In genomic region chr18:63162271-63163014, GRCh38 we compare ENCODE assay signal across 8 cellular contexts.
A peak's percentile ranks its signal among the peaks of the same experiment; 100 is the strongest.
DNase-seq lines count a peak whose midpoint lies in the region; ATAC-seq and TF ChIP-seq lines count a peak whose summit lies in the region.

No MANE protein-coding gene starts in this region.

- TF ChIP-seq POLR2A in testis (IDR thresholded peaks at IDR 0.05), result no peak

- intact Hi-C loops in testis (cut with DNase I; ENCODE audit: low total_unique reads), result no loop called here

- H3K4me3 ChIP-seq in CD8-positive, alpha-beta memory T cell (ENCODE audit: low read length), result peak overlapping the region; percentile 38
- H3K4me3 ChIP-seq in brain microvascular endothelial cell (ENCODE audit: low read depth, low read length), result no peak overlapping the region
- H3K4me3 ChIP-seq in rectal smooth muscle tissue (ENCODE audit: low read length), result no peak overlapping the region
- H3K4me3 ChIP-seq in testis, result no peak overlapping the region

- DNase-seq in CD8-positive, alpha-beta memory T cell, result peak in 1 of 5 donors; percentile 52
- DNase-seq in brain microvascular endothelial cell, result peak; percentile 30
- no peak for DNase-seq in nucleus accumbens (lab: John Stamatoyannopoulos, UW)
- no peak for DNase-seq in testis
- no peak for DNase-seq in RKO (ENCODE audit: low spot score)

- peaks cover 74% of the 10 kb centered on the region for H3K4me1 ChIP-seq in CD8-positive, alpha-beta memory T cell (ENCODE audit: insufficient read depth, low read length)
- H3K4me1 ChIP-seq in rectal smooth muscle tissue (ENCODE audit: control insufficient read depth, insufficient read depth, low read length) (peaks cover 9% of the 10 kb centered on the region), testis (peaks cover 27% of the 10 kb centered on the region)

- H3K27me3 ChIP-seq in CD8-positive, alpha-beta memory T cell (ENCODE audit: insufficient read depth, low read length, poor library complexity, severe bottlenecking), result no peaks in the 10 kb centered on the region
- H3K27me3 ChIP-seq in brain microvascular endothelial cell (replicated peaks) (no peaks in the 10 kb centered on the region), rectal smooth muscle tissue (ENCODE audit: control insufficient read depth, insufficient read depth, low read length) (no peaks in the 10 kb centered on the region), testis (no peaks in the 10 kb centered on the region)

- H3K27me3 Mint-ChIP-seq in CD8-positive, alpha-beta memory T cell, result no peaks in the 10 kb centered on the region

- peak; percentile 28 for ATAC-seq in GM21367 (IDR thresholded peaks at IDR 0.05; ENCODE audit: unreplicated experiment)

- TF ChIP-seq CTCF in brain microvascular endothelial cell (IDR thresholded peaks at IDR 0.05; ENCODE audit: low read depth, low read length, missing control alignments) (no peak), testis (IDR thresholded peaks at IDR 0.05) (no peak)

- peak overlapping the region; percentile 24 to 89 (median 85) for H3K4me3 Mint-ChIP-seq in CD8-positive, alpha-beta memory T cell

- no peaks in the 10 kb centered on the region for H3K9me3 ChIP-seq in CD8-positive, alpha-beta memory T cell (ENCODE audit: low read length)
- H3K9me3 ChIP-seq in KOPT-K1 (ENCODE audit: insufficient read depth, low read length, poor library complexity, severe bottlenecking) (no peaks in the 10 kb centered on the region), testis (no peaks in the 10 kb centered on the region)

- H3K27ac Mint-ChIP-seq in CD8-positive, alpha-beta memory T cell, result peak overlapping the region; percentile 92 to 99 (median 96)

- H3K9me3 Mint-ChIP-seq in CD8-positive, alpha-beta memory T cell, result no peaks in the 10 kb centered on the region

- 82 to 84% methylated on average over 7 of the region's 7 CpGs for WGBS in testis, 2 donors

- peaks cover 87 to 96% (median 96%) of the 10 kb centered on the region in 3 donors for H3K4me1 Mint-ChIP-seq in CD8-positive, alpha-beta memory T cell

- H3K36me3 ChIP-seq in CD8-positive, alpha-beta memory T cell (ENCODE audit: insufficient read depth, low read length), result no peaks in the 10 kb centered on the region
- H3K36me3 ChIP-seq in KOPT-K1 (ENCODE audit: insufficient read depth, low read length), result no peaks in the 10 kb centered on the region
- H3K36me3 ChIP-seq in brain microvascular endothelial cell (replicated peaks), result no peaks in the 10 kb centered on the region
- no peaks in the 10 kb centered on the region for H3K36me3 ChIP-seq in rectal smooth muscle tissue (ENCODE audit: control insufficient read depth, insufficient read depth, low read length)
- no peaks in the 10 kb centered on the region for H3K36me3 ChIP-seq in testis (ENCODE audit: low read depth, missing control alignments)

- peaks cover 0 to 7% (median 6%) of the 10 kb centered on the region in 3 donors for H3K36me3 Mint-ChIP-seq in CD8-positive, alpha-beta memory T cell

- POLR2A ChIA-PET in CD8-positive, alpha-beta memory T cell (lab: Charles Lee), result interaction anchor here (0.6 to 2.3 kb wide), 13 partner anchors 9 to 838 kb away, joined by 3 to 21 read pairs (median 4); partner anchors contain the start of gene BCL2

- CTCF ChIA-PET in CD8-positive, alpha-beta memory T cell (lab: Charles Lee), result interaction anchor here (0.7 to 4.7 kb wide), 10 partner anchors 9 to 257 kb away, joined by 3 to 43 read pairs (median 4); partner anchors contain the start of gene BCL2

- in situ Hi-C loops in brain microvascular endothelial cell (cut with HindIII; ENCODE audit: low pct_ligation_motif_present, low sequenced_read_pairs), result no loop called here

- H3K27ac ChIP-seq in CD8-positive, alpha-beta memory T cell (ENCODE audit: low read depth, low read length), result peak overlapping the region; percentile 92
- peak overlapping the region; percentile 68 for H3K27ac ChIP-seq in KOPT-K1 (ENCODE audit: low read depth, low read length, poor library complexity, severe bottlenecking)
- no peak overlapping the region for H3K27ac ChIP-seq in brain microvascular endothelial cell
- H3K27ac ChIP-seq in rectal smooth muscle tissue (ENCODE audit: low read depth, low read length), result peak overlapping the region; percentile 46
- H3K27ac ChIP-seq in testis, result peak overlapping the region in 1 of 2 donors; percentile 47

- no peak overlapping the region for H3K9ac ChIP-seq in rectal smooth muscle tissue (ENCODE audit: low read length)
